In genomic region chr11:70212227-70212811, GRCh38 we compare ENCODE assay signal across 14 cellular contexts. TPM values are rescaled to one million over a fixed set of nuclear protein-coding genes. Genes with fewer than 3 reads are reported as not detected.
DNase-seq lines count a peak whose midpoint lies in the region; ATAC-seq and TF ChIP-seq lines count a peak whose summit lies in the region.
"Had no signal": no experiment of that assay in that cellular context is flagged by ENCODE, and none has a peak within 500 bp of the region (broad histone marks: within the 10 kb centered on the region; RNA-seq: fewer than 3 reads in every experiment).

No MANE protein-coding gene starts in this region.

- TF ChIP-seq CTCF in epithelial cell of proximal tubule (conservative IDR thresholded peaks at IDR 0.05; ENCODE audit: low read depth, low read length) = no peak

- H3K9ac ChIP-seq in BLaER1 = no peak overlapping the region
- no peak overlapping the region for H3K9ac ChIP-seq in HUES64 (ENCODE audit: low read depth, low read length)
- H3K9ac ChIP-seq in mucosa of stomach (ENCODE audit: low read length) = peak overlapping the region; percentile 50

- DNase-seq in epithelial cell of proximal tubule (ENCODE audit: low read depth) (no peak), T1000 (lab: John Stamatoyannopoulos, UW) (no peak)
- DNase-seq: central memory CD4-positive, alpha-beta T cell; DMS 273 treated with DMSO at 0.1 percent for 48 hours; NCI-H2171 had no signal

- no peak overlapping the region for H3K27ac ChIP-seq in BLaER1
- peak overlapping the region; percentile 64; the same call in 1 of the 2 replicates for H3K27ac ChIP-seq in HUES64 (ENCODE audit: low read depth, low read length)
- H3K27ac ChIP-seq: prostate gland had no signal

- peaks cover 27% of the 10 kb centered on the region for H3K36me3 ChIP-seq in BLaER1
- peaks cover 22% of the 10 kb centered on the region for H3K36me3 ChIP-seq in HUES64 (ENCODE audit: insufficient read depth, low read length)
- H3K36me3 ChIP-seq in mucosa of stomach (ENCODE audit: control insufficient read depth, insufficient read depth, low read length) = peaks cover 7% of the 10 kb centered on the region
- H3K36me3 ChIP-seq: prostate gland had no signal

- H3K9me3 ChIP-seq in BLaER1 (no peaks in the 10 kb centered on the region), HUES64 (ENCODE audit: insufficient read depth, low read depth, low read length) (no peaks in the 10 kb centered on the region), mucosa of stomach (ENCODE audit: control insufficient read depth, low read length) (no peaks in the 10 kb centered on the region)
- H3K9me3 ChIP-seq: prostate gland had no signal

- H3K27me3 ChIP-seq in BLaER1 = no peaks in the 10 kb centered on the region
- no peaks in the 10 kb centered on the region for H3K27me3 ChIP-seq in HUES64 (ENCODE audit: insufficient read depth, low read length)
- no peaks in the 10 kb centered on the region for H3K27me3 ChIP-seq in mucosa of stomach (ENCODE audit: control insufficient read depth, insufficient read depth, low read length)

- ATAC-seq in GM21360 (IDR thresholded peaks at IDR 0.05; ENCODE audit: unreplicated experiment) (no peak), HG03565 (IDR thresholded peaks at IDR 0.05; ENCODE audit: unreplicated experiment) (no peak), HG03442 (IDR thresholded peaks at IDR 0.05; ENCODE audit: unreplicated experiment) (no peak)
- ATAC-seq: HCT116, SK-N-SH treated with all-trans-retinoic acid at 6 μM for 48 hours had no signal

- peaks cover 5% of the 10 kb centered on the region; the same call in 1 of the 2 replicates for H3K4me1 ChIP-seq in BLaER1
- H3K4me1 ChIP-seq in HUES64 (ENCODE audit: insufficient read depth, low read length) = peaks cover 21% of the 10 kb centered on the region
- peaks cover 13% of the 10 kb centered on the region for H3K4me1 ChIP-seq in mucosa of stomach (ENCODE audit: control insufficient read depth, insufficient read depth, low read length)
- H3K4me1 ChIP-seq: prostate gland had no signal

- 49% methylated on average over 13 of the region's 13 CpGs for WGBS in HUES64

- peaks cover 39% of the 10 kb centered on the region for H4K20me1 ChIP-seq in BLaER1

- H3K4me3 ChIP-seq in BLaER1 (no peak overlapping the region), HUES64 (ENCODE audit: low read length) (no peak overlapping the region), epithelial cell of proximal tubule (ENCODE audit: low read depth, low read length) (peak overlapping the region; percentile 21), mucosa of stomach (ENCODE audit: low read length) (no peak overlapping the region)

- H3K4me2 ChIP-seq in BLaER1 = 0 out of 2 replicates have a peak overlapping the region, but pooled peaks have one; percentile 14

RNA-seq across cellular contexts. Expression of gene FADD, which starts 9.2 kb away (rescaled TPM):
- polyA plus RNA-seq in HUES64 (2013, experiment 1 of 2) = 39.6 TPM
- 40.8 TPM for polyA plus RNA-seq in HUES64 (2013, experiment 2 of 2)
- total RNA-seq in epithelial cell of proximal tubule = 39.0 and 39.7 TPM in 2 replicates

RNA-seq across cellular contexts. Expression of gene PPFIA1, which starts 58.2 kb away (rescaled TPM):
- polyA plus RNA-seq in HUES64 (2013, experiment 1 of 2) = 34.8 TPM
- 37.0 TPM for polyA plus RNA-seq in HUES64 (2013, experiment 2 of 2)
- 18.0 and 23.9 TPM in 2 replicates for total RNA-seq in epithelial cell of proximal tubule
